In genomic region chr16:19872179-19872863, GRCh38 we compare ENCODE assay signal across 14 cellular contexts. TPM values are rescaled to one million over a fixed set of nuclear protein-coding genes. Genes with fewer than 3 reads are reported as not detected.
DNase-seq lines count a peak whose midpoint lies in the region; ATAC-seq and TF ChIP-seq lines count a peak whose summit lies in the region.
"Had no signal": no experiment of that assay in that cellular context is flagged by ENCODE, and none has a peak within 500 bp of the region (broad histone marks: within the 10 kb centered on the region; RNA-seq: fewer than 3 reads in every experiment).

No MANE protein-coding gene starts in this region.

- no peak overlapping the region for H3K9ac ChIP-seq in mesenchymal stem cell (ENCODE audit: low read length)

- H2AFZ ChIP-seq in mesenchymal stem cell (ENCODE audit: low read depth, low read length): no peak overlapping the region

- H3K36me3 Mint-ChIP-seq in stimulated activated effector memory CD8-positive, alpha-beta T cell treated with anti-CD3 and anti-CD28 coated beads, Interleukin-12 subunit alpha, Interleukin-12 subunit beta, amount 100 ng/mL, for 72 hours: no peaks in the 10 kb centered on the region
- H3K36me3 Mint-ChIP-seq: CD8-positive, alpha-beta memory T cell had no signal

- H3K27ac Mint-ChIP-seq in stimulated activated effector memory CD8-positive, alpha-beta T cell treated with anti-CD3 and anti-CD28 coated beads, Interleukin-12 subunit alpha, Interleukin-12 subunit beta, amount 100 ng/mL, for 72 hours: no peak overlapping the region
- H3K27ac Mint-ChIP-seq: CD8-positive, alpha-beta memory T cell had no signal

- H3K27ac ChIP-seq in cingulate gyrus (ENCODE audit: low read depth, low read length): peak overlapping the region; percentile 97
- H3K27ac ChIP-seq in mesenchymal stem cell (ENCODE audit: low read length, poor library complexity, severe bottlenecking): no peak overlapping the region
- peak overlapping the region; percentile 98 for H3K27ac ChIP-seq in substantia nigra (ENCODE audit: low read depth, low read length, poor library complexity, severe bottlenecking)

- peak overlapping the region in 1 of 2 experiments; percentile 23 for H2BK12ac ChIP-seq in mesenchymal stem cell (ENCODE audit: low read length in 2 of 2)

- H3K4me1 ChIP-seq in mesenchymal stem cell (ENCODE audit: control insufficient read depth, insufficient read depth, low read depth, low read length): peaks cover 2% of the 10 kb centered on the region
- no peaks in the 10 kb centered on the region for H3K4me1 ChIP-seq in mucosa of descending colon (ENCODE audit: low read depth)

- no peak overlapping the region for H3K4ac ChIP-seq in mesenchymal stem cell (ENCODE audit: low read depth in 1 of 2, low read length in 2 of 2)

- DNase-seq in NCI-H1694 (lab: John Stamatoyannopoulos, UW) (peak; percentile 38), mesenchymal stem cell (no peak), substantia nigra (lab: John Stamatoyannopoulos, UW) (peak in 47 of 49 donors; percentile 36 to 89 (median 75)), mucosa of descending colon (no peak)
- DNase-seq in activated CD8-positive, alpha-beta memory T cell treated with anti-CD3 and anti-CD28 coated beads, Interleukin-2, amount 50 U/mL, for 48 hours: no peak
- no peak for DNase-seq in stimulated activated effector memory CD8-positive, alpha-beta T cell treated with anti-CD3 and anti-CD28 coated beads, Interleukin-12 subunit alpha, Interleukin-12 subunit beta, amount 100 ng/mL, for 72 hours (ENCODE audit: low spot score in 2 of 2)
- DNase-seq: CD8-positive, alpha-beta memory T cell; DMS153; EL; HCEC 1CT; Kasumi-1; NCI-H2029 treated with DMSO at 0.1 percent for 48 hours; NCI-H510A treated with DMSO at 0.1 percent for 48 hours had no signal

- ATAC-seq in mucosa of descending colon: no peak
- ATAC-seq in stimulated activated effector memory CD8-positive, alpha-beta T cell treated with anti-CD3 and anti-CD28 coated beads, Interleukin-12 subunit alpha, Interleukin-12 subunit beta, amount 100 ng/mL, for 72 hours: no peak

- H3K9me3 ChIP-seq in mesenchymal stem cell (ENCODE audit: control insufficient read depth, low read length): no peaks in the 10 kb centered on the region
- H3K9me3 ChIP-seq in mucosa of descending colon: no peaks in the 10 kb centered on the region

- H4K91ac ChIP-seq in mesenchymal stem cell (ENCODE audit: low read length): peak overlapping the region; percentile 22

- no peak overlapping the region for H3K4me2 ChIP-seq in mesenchymal stem cell (ENCODE audit: low read length, poor library complexity, severe bottlenecking)

- peaks cover 9% of the 10 kb centered on the region for H3K79me1 ChIP-seq in mesenchymal stem cell (replicated peaks; ENCODE audit: low read length, poor library complexity, severe bottlenecking)

- intact Hi-C loops in mucosa of descending colon (cut with DNase I, micrococcal nuclease): no loop called here

- H3K36me3 ChIP-seq in mesenchymal stem cell (ENCODE audit: control insufficient read depth in 1 of 2, insufficient read depth in 2 of 2, low read depth in 1 of 2, low read length in 2 of 2) (peaks cover 13% of the 10 kb centered on the region in 2 experiments), mucosa of descending colon (ENCODE audit: low read depth) (no peaks in the 10 kb centered on the region)

- H3K4me3 Mint-ChIP-seq in stimulated activated effector memory CD8-positive, alpha-beta T cell treated with anti-CD3 and anti-CD28 coated beads, Interleukin-12 subunit alpha, Interleukin-12 subunit beta, amount 100 ng/mL, for 72 hours: no peak overlapping the region
- H3K4me3 Mint-ChIP-seq: CD8-positive, alpha-beta memory T cell had no signal

- H3K27me3 ChIP-seq in mesenchymal stem cell (ENCODE audit: control insufficient read depth in 1 of 2, insufficient read depth in 1 of 2, low read length in 2 of 2): no peaks in the 10 kb centered on the region

- H2BK15ac ChIP-seq in mesenchymal stem cell (ENCODE audit: low read depth, poor library complexity, severe bottlenecking): no peak overlapping the region

- no peak overlapping the region for H3K4me3 ChIP-seq in mesenchymal stem cell (ENCODE audit: insufficient read depth in 1 of 2, low read depth in 1 of 2, low read length in 2 of 2)
- H3K4me3 ChIP-seq in mucosa of descending colon: no peak overlapping the region

- no peak for TF ChIP-seq CTCF in mucosa of descending colon (IDR thresholded peaks at IDR 0.05)

- WGBS in mesenchymal stem cell: 97% methylated on average over 33 of the region's 33 CpGs

- no peak overlapping the region for H2AK5ac ChIP-seq in mesenchymal stem cell (ENCODE audit: low read length, severe bottlenecking)

- H3K4me1 Mint-ChIP-seq in stimulated activated effector memory CD8-positive, alpha-beta T cell treated with anti-CD3 and anti-CD28 coated beads, Interleukin-12 subunit alpha, Interleukin-12 subunit beta, amount 100 ng/mL, for 72 hours: peaks cover 7% of the 10 kb centered on the region

- no peak overlapping the region for H4K8ac ChIP-seq in mesenchymal stem cell (ENCODE audit: low read length)

- peak overlapping the region in 1 of 2 experiments; percentile 23 for H3K14ac ChIP-seq in mesenchymal stem cell (ENCODE audit: low read length in 2 of 2)

- no peaks in the 10 kb centered on the region for H3K9me3 Mint-ChIP-seq in stimulated activated effector memory CD8-positive, alpha-beta T cell treated with anti-CD3 and anti-CD28 coated beads, Interleukin-12 subunit alpha, Interleukin-12 subunit beta, amount 100 ng/mL, for 72 hours
- H3K9me3 Mint-ChIP-seq: CD8-positive, alpha-beta memory T cell had no signal

- no peak overlapping the region for H2BK5ac ChIP-seq in mesenchymal stem cell (ENCODE audit: low read depth, low read length, poor library complexity, severe bottlenecking)

- no peak overlapping the region for H3K18ac ChIP-seq in mesenchymal stem cell (ENCODE audit: low read depth in 1 of 2, low read length in 2 of 2)

- no peak overlapping the region for H3K23ac ChIP-seq in mesenchymal stem cell (ENCODE audit: low read length in 2 of 2)

- H2BK120ac ChIP-seq in mesenchymal stem cell (ENCODE audit: low read depth, low read length): no peak overlapping the region

RNA-seq across cellular contexts. Expression of gene GPRC5B, which starts 12.3 kb away (rescaled TPM):
- polyA plus RNA-seq in mesenchymal stem cell (2013, experiment 1 of 2): 47.0 TPM
- 51.7 TPM for polyA plus RNA-seq in mesenchymal stem cell (2013, experiment 2 of 2)
- total RNA-seq in mucosa of descending colon: 10 to 100 TPM in 1 of 3 donors, 1 to 10 TPM in 2; 2.8 to 14.6 (median 6.2) TPM

Comparison
In these comparisons a context has a peak if more than half of its experiments do, and no peak if none do; other contexts are left out.
1. DNase-seq: peak in NCI-H1694 (single experiment) and substantia nigra (47 of 49); none in mesenchymal stem cell (single experiment), mucosa of descending colon (0 of 3), activated CD8-positive, alpha-beta memory T cell treated with anti-CD3 and anti-CD28 coated beads, Interleukin-2, amount 50 U/mL, for 48 hours (single experiment) and stimulated activated effector memory CD8-positive, alpha-beta T cell treated with anti-CD3 and anti-CD28 coated beads, Interleukin-12 subunit alpha, Interleukin-12 subunit beta, amount 100 ng/mL, for 72 hours (0 of 2).